ENCODE assay signal across 8 cellular contexts in genomic region chr3:129793947-129794318, GRCh38.
DNase-seq lines count a peak whose midpoint lies in the region; ATAC-seq, FAIRE-seq and TF ChIP-seq lines count a peak whose summit lies in the region.

No MANE protein-coding gene starts in this region.

- H3K27ac ChIP-seq in right lobe of liver (no peak overlapping the region), HepG2 (ENCODE audit: extremely low read length, insufficient read depth, low read length) (no peak overlapping the region), uterus (peak overlapping the region; percentile 13 to 53)

- H4K20me1 ChIP-seq in HepG2 (ENCODE audit: insufficient read depth, low read length): no peaks in the 10 kb centered on the region

- H3K27me3 ChIP-seq in right lobe of liver (no peaks in the 10 kb centered on the region), HepG2 (ENCODE audit: control insufficient read depth in 1 of 2, insufficient read depth in 2 of 2, low read length in 2 of 2) (no peaks in the 10 kb centered on the region), uterus (no peaks in the 10 kb centered on the region)

- TF ChIP-seq RAD21 in HepG2 (CRISPR knock-in tag; IDR thresholded peaks at IDR 0.05): no peak

- no TSS peak for BruUV-seq in HepG2 (replicated peaks; lab: Mats Ljungman, UMichigan)

- TF ChIP-seq EP300 in HepG2 (IDR thresholded peaks at IDR 0.05; ENCODE audit: low read depth in 2 of 2, low read length in 2 of 2) (no peak), HepG2 (CRISPR knock-in tag; IDR thresholded peaks at IDR 0.05; ENCODE audit: borderline replicate concordance) (no peak)

- POLR2A ChIA-PET in HepG2 (lab: Yijun Ruan, JAX): interaction anchor here (0.6 kb wide), 1 partner anchor 90 kb away, joined by 3 read pairs; no protein-coding TSS in a partner anchor

- TF ChIP-seq CTCF in right lobe of liver (IDR thresholded peaks at IDR 0.05) (no peak), HepG2 (CRISPR knock-in tag; IDR thresholded peaks at IDR 0.05) (no peak), uterus (IDR thresholded peaks at IDR 0.05) (no peak)

- no peaks in the 10 kb centered on the region for H3K9me3 ChIP-seq in right lobe of liver
- H3K9me3 ChIP-seq in HepG2 (ENCODE audit: low read length): no peaks in the 10 kb centered on the region
- no peaks in the 10 kb centered on the region for H3K9me3 ChIP-seq in uterus

- no peak overlapping the region for H3K4me3 ChIP-seq in right lobe of liver
- no peak overlapping the region for H3K4me3 ChIP-seq in HepG2 (replicated peaks in 1 of 3; ENCODE audit: insufficient read depth in 1 of 3, low read depth in 2 of 3, low read length in 3 of 3)
- no peak overlapping the region for H3K4me3 ChIP-seq in uterus

- no peak overlapping the region for H2AFZ ChIP-seq in HepG2 (ENCODE audit: low read length)

- TF ChIP-seq POLR2A in right lobe of liver (IDR thresholded peaks at IDR 0.05) (no peak), HepG2 (IDR thresholded peaks at IDR 0.05; ENCODE audit: insufficient read depth in 1 of 2, low read depth in 2 of 2, low read length in 2 of 2) (no peak), uterus (IDR thresholded peaks at IDR 0.05) (no peak)

- FAIRE-seq in HepG2 (lab: Jason Lieb, UNC): no peak

- no peak overlapping the region for H3K9ac ChIP-seq in HepG2 (ENCODE audit: insufficient read depth, low read depth, low read length)

- no peaks in the 10 kb centered on the region for H3K79me2 ChIP-seq in HepG2 (ENCODE audit: insufficient read depth, low read length)

- H3K4me1 ChIP-seq in right lobe of liver: peaks cover 0 to 7% (median 0%) of the 10 kb centered on the region in 4 donors
- H3K4me1 ChIP-seq in HepG2 (ENCODE audit: insufficient read depth, low read length): peaks cover 23% of the 10 kb centered on the region
- peaks cover 6 to 9% of the 10 kb centered on the region in 2 donors for H3K4me1 ChIP-seq in uterus

- DNase-seq in right lobe of liver (peak in 1 of 3 donors; percentile 29), HepG2 (ENCODE audit: low spot score) (no peak), astrocyte of the hippocampus (ENCODE audit: low read depth, low spot score) (peak; percentile 50), left lobe of liver (ENCODE audit: low spot score) (no peak), uterus (no peak), dedifferentiated amniotic fluid mesenchymal stem cell (ENCODE audit: extremely low spot score) (no peak), DMS153 (lab: John Stamatoyannopoulos, UW) (no peak)

- intact Hi-C loops in right lobe of liver (cut with DNase I) (no loop called here), HepG2 (cut with micrococcal nuclease; ENCODE audit: unreplicated experiment) (no loop called here), uterus (cut with DNase I; ENCODE audit: low total_unique reads) (no loop called here)

- WGBS in right lobe of liver (ENCODE audit: insufficient coverage, low coverage, low lambda C conversion rate, missing lambda C conversion rate): 20% methylated on average over 1 of the region's 2 CpGs
- WGBS in HepG2 (ENCODE audit: low lambda C conversion rate): 86% methylated on average over 2 of the region's 2 CpGs

- H3K36me3 ChIP-seq in right lobe of liver: no peaks in the 10 kb centered on the region
- H3K36me3 ChIP-seq in HepG2 (replicated peaks in 1 of 2; ENCODE audit: control insufficient read depth in 1 of 2, insufficient read depth in 2 of 2, low read length in 2 of 2): no peaks in the 10 kb centered on the region
- no peaks in the 10 kb centered on the region for H3K36me3 ChIP-seq in uterus

- CTCF ChIA-PET in HepG2 (lab: Yijun Ruan, JAX; ENCODE audit: low intra/inter-chr PET ratio, low total read pairs): no interaction called here

- peak; percentile 51 to 69 (median 57) for ATAC-seq in right lobe of liver
- no peak for ATAC-seq in HepG2
- ATAC-seq in left lobe of liver: peak; percentile 43
- ATAC-seq in GM18517 (IDR thresholded peaks at IDR 0.05; ENCODE audit: unreplicated experiment): no peak

- in situ Hi-C loops in HepG2 (cut with HindIII; ENCODE audit: extremely low pct_ligation_motif_present, low pct_unique_long_range_greater_than_20kb): no loop called here

- no peak overlapping the region for H3K4me2 ChIP-seq in HepG2 (ENCODE audit: low read depth, low read length)

TF ChIP-seq in HepG2, 621 proteins besides CTCF, POLR2A, EP300 and RAD21:
- TF ChIP-seq CENPT (CRISPR knock-in tag; IDR thresholded peaks at IDR 0.05; ENCODE audit: low read depth): no peak
- no peak for TF ChIP-seq ZFP41 (CRISPR knock-in tag; IDR thresholded peaks at IDR 0.05; ENCODE audit: borderline replicate concordance)
- no peak for TF ChIP-seq SATB2 (CRISPR knock-in tag; IDR thresholded peaks at IDR 0.05)
- no peak for TF ChIP-seq MAFF (IDR thresholded peaks at IDR 0.05; ENCODE audit: low read depth, low read length)
- no peak for TF ChIP-seq PHF20 (CRISPR knock-in tag; IDR thresholded peaks at IDR 0.05)
- TF ChIP-seq ZNF101 (CRISPR knock-in tag; IDR thresholded peaks at IDR 0.05; ENCODE audit: borderline replicate concordance, low read depth): no peak
- TF ChIP-seq ZNF639 (CRISPR knock-in tag; conservative IDR thresholded peaks at IDR 0.05): no peak
- no peak for TF ChIP-seq MBNL3 (CRISPR knock-in tag; conservative IDR thresholded peaks at IDR 0.05)
- TF ChIP-seq THAP9 (CRISPR knock-in tag; IDR thresholded peaks at IDR 0.05; ENCODE audit: borderline replicate concordance): no peak
- TF ChIP-seq ZNF558 (CRISPR knock-in tag; IDR thresholded peaks at IDR 0.05; ENCODE audit: borderline replicate concordance): no peak
- no peak for TF ChIP-seq RNF219 (CRISPR knock-in tag; IDR thresholded peaks at IDR 0.05)
- TF ChIP-seq GMEB1 (CRISPR knock-in tag; IDR thresholded peaks at IDR 0.05; ENCODE audit: borderline replicate concordance): no peak
- no peak for TF ChIP-seq JUNB (CRISPR knock-in tag; IDR thresholded peaks at IDR 0.05; ENCODE audit: borderline replicate concordance)
- no peak for TF ChIP-seq THAP11 (CRISPR knock-in tag; IDR thresholded peaks at IDR 0.05)
- no peak for TF ChIP-seq HHEX (CRISPR knock-in tag; IDR thresholded peaks at IDR 0.05)
- no peak for TF ChIP-seq SP140L (CRISPR knock-in tag; IDR thresholded peaks at IDR 0.05; ENCODE audit: borderline replicate concordance)

Comparison
In these comparisons a context has a peak if more than half of its experiments do, and no peak if none do; other contexts are left out.
1. ATAC-seq: peak in right lobe of liver (4 of 4) and left lobe of liver (single experiment); none in HepG2 (single experiment) and GM18517 (single experiment).
2. H3K27ac ChIP-seq: peak in uterus (2 of 2); none in right lobe of liver (0 of 3) and HepG2 (single experiment).